ENCODE assay signal across 1 cellular context in the genomic region with DNA sequence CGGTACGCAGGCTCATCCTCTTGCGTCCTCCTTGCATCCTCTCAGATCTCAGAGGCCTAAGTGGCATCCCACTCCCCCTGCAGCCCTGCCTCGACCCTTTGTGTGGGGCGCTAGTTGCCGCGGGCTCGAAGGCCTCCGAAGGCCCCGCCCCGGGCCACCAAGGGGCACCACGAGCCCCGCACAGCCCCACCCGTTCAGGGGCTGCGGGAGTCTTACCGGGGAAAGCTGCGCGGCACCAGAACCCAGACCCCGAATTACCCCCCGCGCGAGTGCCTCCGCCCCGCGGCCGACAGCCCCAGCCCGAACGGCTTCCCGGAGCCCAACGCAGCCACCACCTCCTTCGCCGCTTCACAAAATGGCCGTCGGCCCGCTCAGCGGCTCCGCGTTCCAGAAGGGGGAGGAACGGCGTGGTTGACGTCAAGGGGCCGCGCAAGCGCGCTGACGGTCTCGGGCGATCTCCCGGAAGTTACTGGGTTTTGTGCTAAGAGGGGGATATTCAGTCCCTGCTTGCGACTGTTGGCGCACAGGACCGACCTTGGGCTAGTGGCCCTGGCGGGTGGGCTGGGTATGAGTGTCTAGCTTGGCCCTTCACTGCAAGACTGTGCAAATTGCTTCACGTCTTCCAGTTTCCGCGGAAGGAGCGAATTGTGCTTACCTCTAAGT.
A peak's percentile ranks its signal among the peaks of the same experiment; 100 is the strongest.
TF ChIP-seq lines count a peak whose summit lies in the region.

A gene (minus strand): TSS at position 357 of the 663 bp plus-strand sequence. CDS start 31,977 bp downstream, outside the sequence.
A gene with protein sequence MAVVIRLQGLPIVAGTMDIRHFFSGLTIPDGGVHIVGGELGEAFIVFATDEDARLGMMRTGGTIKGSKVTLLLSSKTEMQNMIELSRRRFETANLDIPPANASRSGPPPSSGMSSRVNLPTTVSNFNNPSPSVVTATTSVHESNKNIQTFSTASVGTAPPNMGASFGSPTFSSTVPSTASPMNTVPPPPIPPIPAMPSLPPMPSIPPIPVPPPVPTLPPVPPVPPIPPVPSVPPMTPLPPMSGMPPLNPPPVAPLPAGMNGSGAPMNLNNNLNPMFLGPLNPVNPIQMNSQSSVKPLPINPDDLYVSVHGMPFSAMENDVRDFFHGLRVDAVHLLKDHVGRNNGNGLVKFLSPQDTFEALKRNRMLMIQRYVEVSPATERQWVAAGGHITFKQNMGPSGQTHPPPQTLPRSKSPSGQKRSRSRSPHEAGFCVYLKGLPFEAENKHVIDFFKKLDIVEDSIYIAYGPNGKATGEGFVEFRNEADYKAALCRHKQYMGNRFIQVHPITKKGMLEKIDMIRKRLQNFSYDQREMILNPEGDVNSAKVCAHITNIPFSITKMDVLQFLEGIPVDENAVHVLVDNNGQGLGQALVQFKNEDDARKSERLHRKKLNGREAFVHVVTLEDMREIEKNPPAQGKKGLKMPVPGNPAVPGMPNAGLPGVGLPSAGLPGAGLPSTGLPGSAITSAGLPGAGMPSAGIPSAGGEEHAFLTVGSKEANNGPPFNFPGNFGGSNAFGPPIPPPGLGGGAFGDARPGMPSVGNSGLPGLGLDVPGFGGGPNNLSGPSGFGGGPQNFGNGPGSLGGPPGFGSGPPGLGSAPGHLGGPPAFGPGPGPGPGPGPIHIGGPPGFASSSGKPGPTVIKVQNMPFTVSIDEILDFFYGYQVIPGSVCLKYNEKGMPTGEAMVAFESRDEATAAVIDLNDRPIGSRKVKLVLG (minus strand): TSS at position 357 of the 663 bp plus-strand sequence. CDS start 9,578 bp downstream, outside the sequence.

TF ChIP-seq in K562, 482 proteins besides CTCF, POLR2A, EP300 and RAD21 (continued from another document and continues in another):
- TF ChIP-seq MYBL2 (IDR thresholded peaks at IDR 0.05; ENCODE audit: low read depth) (no peak), MYBL2 (CRISPR knock-in tag; IDR thresholded peaks at IDR 0.05; ENCODE audit: borderline replicate concordance) (no peak), TAF9B (IDR thresholded peaks at IDR 0.05; ENCODE audit: partially characterized antibody) (peak; percentile 89), NR1H2 (CRISPR knock-in tag; IDR thresholded peaks at IDR 0.05) (peak; percentile 90), GABPB1 (CRISPR knock-in tag; IDR thresholded peaks at IDR 0.05) (peak; percentile 76), TAF1 (IDR thresholded peaks at IDR 0.05; ENCODE audit: control insufficient read depth, extremely low read depth, insufficient read depth, low read length, severe bottlenecking) (peak; percentile 97), ZNF408 (CRISPR knock-in tag; IDR thresholded peaks at IDR 0.05; ENCODE audit: low read depth) (no peak), RUNX1 (IDR thresholded peaks at IDR 0.05; ENCODE audit: low read depth) (no peak), TGIF2 (CRISPR knock-in tag; IDR thresholded peaks at IDR 0.05) (no peak), NCOA6 (IDR thresholded peaks at IDR 0.05) (no peak), CCNT2 (IDR thresholded peaks at IDR 0.05; ENCODE audit: borderline replicate concordance, extremely low read depth, insufficient read length, low read depth, low read length) (peak; percentile 81), ZFX (CRISPR knock-in tag; IDR thresholded peaks at IDR 0.05) (peak; percentile 100), NFXL1 (CRISPR knock-in tag; IDR thresholded peaks at IDR 0.05) (no peak), RNF2 (IDR thresholded peaks at IDR 0.05) (peak; percentile 58), MCM3 (IDR thresholded peaks at IDR 0.05) (no peak), SMAD1 (IDR thresholded peaks at IDR 0.05; ENCODE audit: low read depth, low read length, partially characterized antibody) (peak; percentile 64), ZNF224 (CRISPR knock-in tag; IDR thresholded peaks at IDR 0.05) (no peak), ZNF263 (CRISPR knock-in tag; IDR thresholded peaks at IDR 0.05; ENCODE audit: borderline replicate concordance) (no peak; the same call in 1 of the 2 replicates), KAT2B (IDR thresholded peaks at IDR 0.05; ENCODE audit: low read depth, low read length) (peak; percentile 65), HOXB6 (CRISPR knock-in tag; IDR thresholded peaks at IDR 0.05; ENCODE audit: borderline replicate concordance) (no peak), SMC3 (conservative IDR thresholded peaks at IDR 0.05; ENCODE audit: insufficient read depth, low read depth, low read length) (no peak), SP1 (CRISPR knock-in tag; IDR thresholded peaks at IDR 0.05) (peak; percentile 81), PHB2 (IDR thresholded peaks at IDR 0.05; ENCODE audit: low read depth) (no peak), ZNF3 (CRISPR knock-in tag; IDR thresholded peaks at IDR 0.05) (no peak)
- TF ChIP-seq, protein P1, sequence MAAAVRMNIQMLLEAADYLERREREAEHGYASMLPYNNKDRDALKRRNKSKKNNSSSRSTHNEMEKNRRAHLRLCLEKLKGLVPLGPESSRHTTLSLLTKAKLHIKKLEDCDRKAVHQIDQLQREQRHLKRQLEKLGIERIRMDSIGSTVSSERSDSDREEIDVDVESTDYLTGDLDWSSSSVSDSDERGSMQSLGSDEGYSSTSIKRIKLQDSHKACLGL (CRISPR knock-in tag; IDR thresholded peaks at IDR 0.05; ENCODE audit: borderline replicate concordance, poor library complexity, severe bottlenecking) = no peak
- TF ChIP-seq, protein P2, sequence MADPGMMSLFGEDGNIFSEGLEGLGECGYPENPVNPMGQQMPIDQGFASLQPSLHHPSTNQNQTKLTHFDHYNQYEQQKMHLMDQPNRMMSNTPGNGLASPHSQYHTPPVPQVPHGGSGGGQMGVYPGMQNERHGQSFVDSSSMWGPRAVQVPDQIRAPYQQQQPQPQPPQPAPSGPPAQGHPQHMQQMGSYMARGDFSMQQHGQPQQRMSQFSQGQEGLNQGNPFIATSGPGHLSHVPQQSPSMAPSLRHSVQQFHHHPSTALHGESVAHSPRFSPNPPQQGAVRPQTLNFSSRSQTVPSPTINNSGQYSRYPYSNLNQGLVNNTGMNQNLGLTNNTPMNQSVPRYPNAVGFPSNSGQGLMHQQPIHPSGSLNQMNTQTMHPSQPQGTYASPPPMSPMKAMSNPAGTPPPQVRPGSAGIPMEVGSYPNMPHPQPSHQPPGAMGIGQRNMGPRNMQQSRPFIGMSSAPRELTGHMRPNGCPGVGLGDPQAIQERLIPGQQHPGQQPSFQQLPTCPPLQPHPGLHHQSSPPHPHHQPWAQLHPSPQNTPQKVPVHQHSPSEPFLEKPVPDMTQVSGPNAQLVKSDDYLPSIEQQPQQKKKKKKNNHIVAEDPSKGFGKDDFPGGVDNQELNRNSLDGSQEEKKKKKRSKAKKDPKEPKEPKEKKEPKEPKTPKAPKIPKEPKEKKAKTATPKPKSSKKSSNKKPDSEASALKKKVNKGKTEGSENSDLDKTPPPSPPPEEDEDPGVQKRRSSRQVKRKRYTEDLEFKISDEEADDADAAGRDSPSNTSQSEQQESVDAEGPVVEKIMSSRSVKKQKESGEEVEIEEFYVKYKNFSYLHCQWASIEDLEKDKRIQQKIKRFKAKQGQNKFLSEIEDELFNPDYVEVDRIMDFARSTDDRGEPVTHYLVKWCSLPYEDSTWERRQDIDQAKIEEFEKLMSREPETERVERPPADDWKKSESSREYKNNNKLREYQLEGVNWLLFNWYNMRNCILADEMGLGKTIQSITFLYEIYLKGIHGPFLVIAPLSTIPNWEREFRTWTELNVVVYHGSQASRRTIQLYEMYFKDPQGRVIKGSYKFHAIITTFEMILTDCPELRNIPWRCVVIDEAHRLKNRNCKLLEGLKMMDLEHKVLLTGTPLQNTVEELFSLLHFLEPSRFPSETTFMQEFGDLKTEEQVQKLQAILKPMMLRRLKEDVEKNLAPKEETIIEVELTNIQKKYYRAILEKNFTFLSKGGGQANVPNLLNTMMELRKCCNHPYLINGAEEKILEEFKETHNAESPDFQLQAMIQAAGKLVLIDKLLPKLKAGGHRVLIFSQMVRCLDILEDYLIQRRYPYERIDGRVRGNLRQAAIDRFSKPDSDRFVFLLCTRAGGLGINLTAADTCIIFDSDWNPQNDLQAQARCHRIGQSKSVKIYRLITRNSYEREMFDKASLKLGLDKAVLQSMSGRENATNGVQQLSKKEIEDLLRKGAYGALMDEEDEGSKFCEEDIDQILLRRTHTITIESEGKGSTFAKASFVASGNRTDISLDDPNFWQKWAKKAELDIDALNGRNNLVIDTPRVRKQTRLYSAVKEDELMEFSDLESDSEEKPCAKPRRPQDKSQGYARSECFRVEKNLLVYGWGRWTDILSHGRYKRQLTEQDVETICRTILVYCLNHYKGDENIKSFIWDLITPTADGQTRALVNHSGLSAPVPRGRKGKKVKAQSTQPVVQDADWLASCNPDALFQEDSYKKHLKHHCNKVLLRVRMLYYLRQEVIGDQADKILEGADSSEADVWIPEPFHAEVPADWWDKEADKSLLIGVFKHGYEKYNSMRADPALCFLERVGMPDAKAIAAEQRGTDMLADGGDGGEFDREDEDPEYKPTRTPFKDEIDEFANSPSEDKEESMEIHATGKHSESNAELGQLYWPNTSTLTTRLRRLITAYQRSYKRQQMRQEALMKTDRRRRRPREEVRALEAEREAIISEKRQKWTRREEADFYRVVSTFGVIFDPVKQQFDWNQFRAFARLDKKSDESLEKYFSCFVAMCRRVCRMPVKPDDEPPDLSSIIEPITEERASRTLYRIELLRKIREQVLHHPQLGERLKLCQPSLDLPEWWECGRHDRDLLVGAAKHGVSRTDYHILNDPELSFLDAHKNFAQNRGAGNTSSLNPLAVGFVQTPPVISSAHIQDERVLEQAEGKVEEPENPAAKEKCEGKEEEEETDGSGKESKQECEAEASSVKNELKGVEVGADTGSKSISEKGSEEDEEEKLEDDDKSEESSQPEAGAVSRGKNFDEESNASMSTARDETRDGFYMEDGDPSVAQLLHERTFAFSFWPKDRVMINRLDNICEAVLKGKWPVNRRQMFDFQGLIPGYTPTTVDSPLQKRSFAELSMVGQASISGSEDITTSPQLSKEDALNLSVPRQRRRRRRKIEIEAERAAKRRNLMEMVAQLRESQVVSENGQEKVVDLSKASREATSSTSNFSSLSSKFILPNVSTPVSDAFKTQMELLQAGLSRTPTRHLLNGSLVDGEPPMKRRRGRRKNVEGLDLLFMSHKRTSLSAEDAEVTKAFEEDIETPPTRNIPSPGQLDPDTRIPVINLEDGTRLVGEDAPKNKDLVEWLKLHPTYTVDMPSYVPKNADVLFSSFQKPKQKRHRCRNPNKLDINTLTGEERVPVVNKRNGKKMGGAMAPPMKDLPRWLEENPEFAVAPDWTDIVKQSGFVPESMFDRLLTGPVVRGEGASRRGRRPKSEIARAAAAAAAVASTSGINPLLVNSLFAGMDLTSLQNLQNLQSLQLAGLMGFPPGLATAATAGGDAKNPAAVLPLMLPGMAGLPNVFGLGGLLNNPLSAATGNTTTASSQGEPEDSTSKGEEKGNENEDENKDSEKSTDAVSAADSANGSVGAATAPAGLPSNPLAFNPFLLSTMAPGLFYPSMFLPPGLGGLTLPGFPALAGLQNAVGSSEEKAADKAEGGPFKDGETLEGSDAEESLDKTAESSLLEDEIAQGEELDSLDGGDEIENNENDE (IDR thresholded peaks at IDR 0.05; ENCODE audit: low read depth, low read length) = no peak
- TF ChIP-seq, protein P3, sequence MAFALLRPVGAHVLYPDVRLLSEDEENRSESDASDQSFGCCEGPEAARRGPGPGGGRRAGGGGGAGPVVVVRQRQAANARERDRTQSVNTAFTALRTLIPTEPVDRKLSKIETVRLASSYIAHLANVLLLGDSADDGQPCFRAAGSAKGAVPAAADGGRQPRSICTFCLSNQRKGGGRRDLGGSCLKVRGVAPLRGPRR (CRISPR knock-in tag; IDR thresholded peaks at IDR 0.05) = no peak
- TF ChIP-seq, protein P4, sequence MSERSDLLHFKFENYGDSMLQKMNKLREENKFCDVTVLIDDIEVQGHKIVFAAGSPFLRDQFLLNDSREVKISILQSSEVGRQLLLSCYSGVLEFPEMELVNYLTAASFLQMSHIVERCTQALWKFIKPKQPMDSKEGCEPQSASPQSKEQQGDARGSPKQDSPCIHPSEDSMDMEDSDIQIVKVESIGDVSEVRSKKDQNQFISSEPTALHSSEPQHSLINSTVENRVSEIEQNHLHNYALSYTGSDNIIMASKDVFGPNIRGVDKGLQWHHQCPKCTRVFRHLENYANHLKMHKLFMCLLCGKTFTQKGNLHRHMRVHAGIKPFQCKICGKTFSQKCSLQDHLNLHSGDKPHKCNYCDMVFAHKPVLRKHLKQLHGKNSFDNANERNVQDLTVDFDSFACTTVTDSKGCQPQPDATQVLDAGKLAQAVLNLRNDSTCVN (CRISPR knock-in tag; IDR thresholded peaks at IDR 0.05) = no peak
- TF ChIP-seq, protein P5, sequence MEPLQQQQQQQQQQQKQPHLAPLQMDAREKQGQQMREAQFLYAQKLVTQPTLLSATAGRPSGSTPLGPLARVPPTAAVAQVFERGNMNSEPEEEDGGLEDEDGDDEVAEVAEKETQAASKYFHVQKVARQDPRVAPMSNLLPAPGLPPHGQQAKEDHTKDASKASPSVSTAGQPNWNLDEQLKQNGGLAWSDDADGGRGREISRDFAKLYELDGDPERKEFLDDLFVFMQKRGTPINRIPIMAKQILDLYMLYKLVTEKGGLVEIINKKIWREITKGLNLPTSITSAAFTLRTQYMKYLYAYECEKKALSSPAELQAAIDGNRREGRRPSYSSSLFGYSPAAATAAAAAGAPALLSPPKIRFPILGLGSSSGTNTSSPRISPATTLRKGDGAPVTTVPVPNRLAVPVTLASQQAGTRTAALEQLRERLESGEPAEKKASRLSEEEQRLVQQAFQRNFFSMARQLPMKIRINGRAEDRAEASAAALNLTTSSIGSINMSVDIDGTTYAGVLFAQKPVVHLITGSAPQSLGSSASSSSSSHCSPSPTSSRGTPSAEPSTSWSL (CRISPR knock-in tag; IDR thresholded peaks at IDR 0.05; ENCODE audit: borderline replicate concordance) = no peak
- TF ChIP-seq, protein P6, sequence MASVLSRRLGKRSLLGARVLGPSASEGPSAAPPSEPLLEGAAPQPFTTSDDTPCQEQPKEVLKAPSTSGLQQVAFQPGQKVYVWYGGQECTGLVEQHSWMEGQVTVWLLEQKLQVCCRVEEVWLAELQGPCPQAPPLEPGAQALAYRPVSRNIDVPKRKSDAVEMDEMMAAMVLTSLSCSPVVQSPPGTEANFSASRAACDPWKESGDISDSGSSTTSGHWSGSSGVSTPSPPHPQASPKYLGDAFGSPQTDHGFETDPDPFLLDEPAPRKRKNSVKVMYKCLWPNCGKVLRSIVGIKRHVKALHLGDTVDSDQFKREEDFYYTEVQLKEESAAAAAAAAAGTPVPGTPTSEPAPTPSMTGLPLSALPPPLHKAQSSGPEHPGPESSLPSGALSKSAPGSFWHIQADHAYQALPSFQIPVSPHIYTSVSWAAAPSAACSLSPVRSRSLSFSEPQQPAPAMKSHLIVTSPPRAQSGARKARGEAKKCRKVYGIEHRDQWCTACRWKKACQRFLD (CRISPR knock-in tag; IDR thresholded peaks at IDR 0.05) = no peak
- TF ChIP-seq, protein P7, sequence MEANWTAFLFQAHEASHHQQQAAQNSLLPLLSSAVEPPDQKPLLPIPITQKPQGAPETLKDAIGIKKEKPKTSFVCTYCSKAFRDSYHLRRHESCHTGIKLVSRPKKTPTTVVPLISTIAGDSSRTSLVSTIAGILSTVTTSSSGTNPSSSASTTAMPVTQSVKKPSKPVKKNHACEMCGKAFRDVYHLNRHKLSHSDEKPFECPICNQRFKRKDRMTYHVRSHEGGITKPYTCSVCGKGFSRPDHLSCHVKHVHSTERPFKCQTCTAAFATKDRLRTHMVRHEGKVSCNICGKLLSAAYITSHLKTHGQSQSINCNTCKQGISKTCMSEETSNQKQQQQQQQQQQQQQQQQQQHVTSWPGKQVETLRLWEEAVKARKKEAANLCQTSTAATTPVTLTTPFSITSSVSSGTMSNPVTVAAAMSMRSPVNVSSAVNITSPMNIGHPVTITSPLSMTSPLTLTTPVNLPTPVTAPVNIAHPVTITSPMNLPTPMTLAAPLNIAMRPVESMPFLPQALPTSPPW (CRISPR knock-in tag; IDR thresholded peaks at IDR 0.05) = peak; percentile 91
- TF ChIP-seq, protein P8, sequence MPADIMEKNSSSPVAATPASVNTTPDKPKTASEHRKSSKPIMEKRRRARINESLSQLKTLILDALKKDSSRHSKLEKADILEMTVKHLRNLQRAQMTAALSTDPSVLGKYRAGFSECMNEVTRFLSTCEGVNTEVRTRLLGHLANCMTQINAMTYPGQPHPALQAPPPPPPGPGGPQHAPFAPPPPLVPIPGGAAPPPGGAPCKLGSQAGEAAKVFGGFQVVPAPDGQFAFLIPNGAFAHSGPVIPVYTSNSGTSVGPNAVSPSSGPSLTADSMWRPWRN (IDR thresholded peaks at IDR 0.05; ENCODE audit: low read depth) = no peak
